Comparison of ENCODE assay signal across 26 cellular contexts in the genomic region with DNA sequence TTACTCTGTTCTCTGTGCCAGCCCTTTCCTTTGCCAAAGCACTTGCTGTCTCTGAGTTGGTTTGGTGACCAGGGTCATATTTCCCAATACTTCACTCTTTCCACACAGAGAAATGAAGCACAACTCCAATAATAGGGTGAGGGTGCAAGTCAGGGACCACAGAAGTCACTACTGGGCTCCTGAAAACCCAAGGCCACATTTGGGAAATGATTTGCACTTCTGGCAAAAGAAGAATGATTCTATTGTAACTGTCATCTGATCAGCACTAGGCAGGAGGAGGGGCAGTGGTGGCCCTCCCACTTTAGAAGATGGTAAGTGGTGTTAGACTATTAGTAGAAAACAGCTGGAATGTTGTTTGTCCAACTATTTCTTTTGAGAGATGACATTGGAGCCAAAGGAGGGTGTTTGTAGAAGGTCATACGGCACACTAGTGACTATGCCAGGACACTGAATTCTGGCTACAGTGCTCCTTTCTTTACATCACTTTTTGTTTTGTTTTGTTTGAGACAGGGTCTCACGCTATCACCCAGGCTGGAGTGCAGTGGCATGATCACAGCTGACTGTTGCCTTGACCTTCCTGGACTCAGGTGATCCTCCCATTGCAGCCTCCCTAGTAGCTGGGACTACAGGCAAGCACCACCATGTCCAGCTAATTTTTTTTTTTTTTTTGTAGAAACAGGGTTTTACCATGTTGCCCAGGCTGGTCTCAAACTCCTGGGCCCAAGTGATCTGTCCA. TPM values are rescaled to one million over a fixed set of nuclear protein-coding genes. Genes with fewer than 3 reads are reported as not detected.
DNase-seq lines count a peak whose midpoint lies in the region; ATAC-seq, FAIRE-seq and TF ChIP-seq lines count a peak whose summit lies in the region.
"Had no signal": no experiment of that assay in that cellular context is flagged by ENCODE, and none has a peak within 500 bp of the region (broad histone marks: within the 10 kb centered on the region; RNA-seq: fewer than 3 reads in every experiment).

No MANE protein-coding gene starts in this region.

- H3K4me1 ChIP-seq in aorta (ENCODE audit: control insufficient read depth in 1 of 2, insufficient read depth in 2 of 2, low read length in 2 of 2) (no peaks in the 10 kb centered on the region), transverse colon (no peaks in the 10 kb centered on the region)
- H3K4me1 ChIP-seq: ascending aorta, HAP-1, right atrium auricular region, SJSA1, uterus had no signal

- ATAC-seq in Right ventricle myocardium superior (ENCODE audit: poor library complexity) (peak; percentile 38), aorta (ENCODE audit: low FRiP score) (peak; percentile 38), natural killer cell (no peak)
- ATAC-seq: activated T-cell treated with anti-CD3 and anti-CD28 coated beads, Interleukin-2, amount 50 U/mL, for 72 hours; stimulated activated naive CD8-positive, alpha-beta T cell treated with anti-CD3 and anti-CD28 coated beads, Interleukin-15, amount 100 ng/mL, for 72 hours had no signal

- H3K4me3 ChIP-seq in aorta (ENCODE audit: low read length in 2 of 2), result no peak overlapping the region
- no peak overlapping the region for H3K4me3 ChIP-seq in transverse colon
- H3K4me3 ChIP-seq: ascending aorta, HAP-1, right atrium auricular region, SJSA1, uterus had no signal

- H3K9me3 ChIP-seq in aorta (ENCODE audit: control insufficient read depth, low read length), result no peaks in the 10 kb centered on the region
- peaks cover 0 to 8% of the 10 kb centered on the region in 2 donors for H3K9me3 ChIP-seq in transverse colon
- H3K9me3 ChIP-seq: ascending aorta, HAP-1, SJSA1, uterus had no signal

- peak; percentile 21 for FAIRE-seq in frontal cortex (lab: Jason Lieb, UNC)

- in situ Hi-C loops in transverse colon (cut with MboI; ENCODE audit: low pct_ligation_motif_present in 1 of 4, low pct_unique_long_range_greater_than_20kb in 1 of 4, low sequenced_read_pairs in 3 of 4), result no loop called here

- peaks cover 12 to 13% of the 10 kb centered on the region in 2 donors for H3K4me1 Mint-ChIP-seq in natural killer cell
- H3K4me1 Mint-ChIP-seq: CD14-positive monocyte; stimulated activated naive CD8-positive, alpha-beta T cell treated with anti-CD3 and anti-CD28 coated beads, Interleukin-15, amount 100 ng/mL, for 72 hours had no signal

- no peak for TF ChIP-seq POLR2A in transverse colon (IDR thresholded peaks at IDR 0.05)

- no peaks in the 10 kb centered on the region for H3K27me3 Mint-ChIP-seq in natural killer cell (ENCODE audit: low read depth in 2 of 2)
- H3K27me3 Mint-ChIP-seq: activated naive CD4-positive, alpha-beta T cell treated with anti-CD3 and anti-CD28 coated beads, Interleukin-2, amount 10 ng/mL, durations not matched to agents 7 days and 5 days; central memory CD8-positive, alpha-beta T cell; stimulated activated naive CD8-positive, alpha-beta T cell treated with anti-CD3 and anti-CD28 coated beads, Interleukin-15, amount 100 ng/mL, for 72 hours had no signal

- no peak overlapping the region for H3K4me3 Mint-ChIP-seq in natural killer cell
- H3K4me3 Mint-ChIP-seq: activated naive CD4-positive, alpha-beta T cell treated with anti-CD3 and anti-CD28 coated beads, Interleukin-2, amount 10 ng/mL, durations not matched to agents 7 days and 5 days; activated T-cell treated with anti-CD3 and anti-CD28 coated beads, Interleukin-2, amount 50 U/mL, for 72 hours; CD14-positive monocyte; central memory CD8-positive, alpha-beta T cell; stimulated activated naive CD8-positive, alpha-beta T cell treated with anti-CD3 and anti-CD28 coated beads, Interleukin-15, amount 100 ng/mL, for 72 hours had no signal

- peaks cover 0 to 5% of the 10 kb centered on the region in 2 donors for H3K9me3 Mint-ChIP-seq in natural killer cell
- H3K9me3 Mint-ChIP-seq: central memory CD8-positive, alpha-beta T cell had no signal

- DNase-seq in Right ventricle myocardium superior (no peak), cardiac septum (ENCODE audit: low spot score) (no peak), frontal cortex (ENCODE audit: low spot score in 2 of 2) (no peak), nucleus accumbens (lab: John Stamatoyannopoulos, UW) (peak in 41 of 56 donors; percentile 6 to 68 (median 39)), aorta (no peak), transverse colon (no peak), GF-D8 (lab: John Stamatoyannopoulos, UW) (no peak), natural killer cell (no peak)
- DNase-seq: activated CD4-positive, alpha-beta T cell treated with anti-CD3 and anti-CD28 coated beads for 48 hours; activated naive CD4-positive, alpha-beta T cell treated with anti-CD3 and anti-CD28 coated beads, Interleukin-2, amount 10 ng/mL, durations not matched to agents 7 days and 5 days; activated T-cell treated with anti-CD3 and anti-CD28 coated beads, Interleukin-2, amount 50 U/mL, for 72 hours; IMR-90; islet precursor cell; mammary epithelial cell; NCI-H1417; NCI-H2171; occipital lobe; stimulated activated naive CD8-positive, alpha-beta T cell treated with anti-CD3 and anti-CD28 coated beads, Interleukin-15, amount 100 ng/mL, for 72 hours; T-helper 2 cell; uterus had no signal

- intact Hi-C loops in Right ventricle myocardium superior (cut with DNase I), result no loop called here
- intact Hi-C loops in cardiac septum (cut with DNase I), result no loop called here
- intact Hi-C loops in aorta (cut with DNase I), result no loop called here
- intact Hi-C loops in transverse colon (cut with DNase I; ENCODE audit: low total_unique reads), result no loop called here
- intact Hi-C loops in natural killer cell (cut with micrococcal nuclease), result no loop called here

- H3K27me3 ChIP-seq in aorta (ENCODE audit: control insufficient read depth in 1 of 2, insufficient read depth in 2 of 2, low read length in 1 of 2) (no peaks in the 10 kb centered on the region), transverse colon (no peaks in the 10 kb centered on the region)
- H3K27me3 ChIP-seq: ascending aorta, right atrium auricular region, SJSA1, uterus had no signal

- H3K36me3 ChIP-seq in aorta (ENCODE audit: control insufficient read depth in 1 of 2, insufficient read depth in 2 of 2, low read length in 1 of 2) (no peaks in the 10 kb centered on the region), transverse colon (no peaks in the 10 kb centered on the region)
- H3K36me3 ChIP-seq: ascending aorta, HAP-1, right atrium auricular region, SJSA1, uterus had no signal

- TF ChIP-seq EP300 in transverse colon (IDR thresholded peaks at IDR 0.05; ENCODE audit: low read depth), result no peak

- H3K36me3 Mint-ChIP-seq in natural killer cell, result no peaks in the 10 kb centered on the region
- H3K36me3 Mint-ChIP-seq: CD14-positive monocyte had no signal

- H3K27ac ChIP-seq in aorta (ENCODE audit: low read depth in 1 of 2, low read length in 2 of 2), result no peak overlapping the region
- no peak overlapping the region for H3K27ac ChIP-seq in transverse colon
- H3K27ac ChIP-seq: ascending aorta, right atrium auricular region, SJSA1, uterus had no signal

- whole genome bisulfite sequencing in aorta, 2 donors, result 72 to 88% methylated on average over 2 of the region's 2 CpGs
- 100% methylated on average over 2 of the region's 2 CpGs; no CpG with 5 or more reads in 1 of the 2 donors for WGBS in transverse colon (ENCODE audit: low coverage in 1 of 2), 2 donors

- no peak overlapping the region for H3K27ac Mint-ChIP-seq in natural killer cell
- H3K27ac Mint-ChIP-seq: activated naive CD4-positive, alpha-beta T cell treated with anti-CD3 and anti-CD28 coated beads, Interleukin-2, amount 10 ng/mL, durations not matched to agents 7 days and 5 days; activated T-cell treated with anti-CD3 and anti-CD28 coated beads, Interleukin-2, amount 50 U/mL, for 72 hours; CD14-positive monocyte; stimulated activated naive CD8-positive, alpha-beta T cell treated with anti-CD3 and anti-CD28 coated beads, Interleukin-15, amount 100 ng/mL, for 72 hours had no signal

- TF ChIP-seq CTCF in transverse colon (IDR thresholded peaks at IDR 0.05) (no peak), natural killer cell (IDR thresholded peaks at IDR 0.05) (no peak)

RNA-seq across cellular contexts. Expression of a gene that starts 10.8 kb away (rescaled TPM):
- total RNA-seq in Right ventricle myocardium superior (249 TPM), cardiac septum (121 TPM), frontal cortex (10.6 TPM), aorta (10 to 100 TPM; 38.2 to 79.2 TPM), transverse colon (100 to 1,000 TPM in 3 of 4 donors, 10 to 100 TPM in 1; 47.5 to 135 (median 117) TPM), natural killer cell (10 to 100 TPM in 2 of 3 donors, 1 to 10 TPM in 1; 9.1 to 16.5 (median 14.4) TPM)
- 10 to 100 TPM; 45.4 to 67.6 TPM for polyA plus RNA-seq in aorta

RNA-seq across cellular contexts. Expression of a gene that starts 47.5 kb away (rescaled TPM):
- total RNA-seq in Right ventricle myocardium superior (6.5 TPM), cardiac septum (10.8 TPM), frontal cortex (11.4 TPM), aorta (10 to 100 TPM; 13.8 to 16.7 TPM), transverse colon (1 to 10 TPM; 3.5 to 8.6 (median 5.1) TPM), natural killer cell (1 to 10 TPM; 2.5 to 4.5 (median 3.4) TPM)
- 1 to 10 TPM; 5.3 to 8.5 TPM for polyA plus RNA-seq in aorta

Comparison
In these comparisons a context has a peak if more than half of its experiments do, and no peak if none do; other contexts are left out.
1. ATAC-seq: peak in Right ventricle myocardium superior (single experiment) and aorta (single experiment); none in natural killer cell (0 of 3).
2. DNase-seq: peak in nucleus accumbens (41 of 56); none in Right ventricle myocardium superior (single experiment), cardiac septum (single experiment), frontal cortex (0 of 2), aorta (0 of 2), transverse colon (single experiment), GF-D8 (single experiment) and natural killer cell (single experiment).